ENCODE assay signal across 28 cellular contexts in genomic region chr3:150324261-150324660, GRCh38.
"Had no signal": no experiment of that assay in that cellular context is flagged by ENCODE, and none has a peak within 500 bp of the region (broad histone marks: within the 10 kb centered on the region; RNA-seq: fewer than 3 reads in every experiment).

No MANE protein-coding gene starts in this region.

- H3K4me1 Mint-ChIP-seq: activated CD4-positive, alpha-beta T cell treated with anti-CD3 and anti-CD28 coated beads, Interleukin-2, amount 10 ng/mL, durations not matched to agents 24 days and 14 days; activated naive CD8-positive, alpha-beta T cell treated with anti-CD3 and anti-CD28 coated beads for 36 hours; activated T-helper 17 cell treated with anti-CD3 and anti-CD28 coated beads, Interleukin-2, amount 50 U/mL, for 72 hours had no signal

- H3K27ac Mint-ChIP-seq: activated CD4-positive, alpha-beta T cell treated with anti-CD3 and anti-CD28 coated beads, Interleukin-2, amount 10 ng/mL, durations not matched to agents 24 days and 14 days; activated CD8-positive, alpha-beta T cell treated with anti-CD3 and anti-CD28 coated beads for 36 hours; activated naive CD8-positive, alpha-beta T cell treated with anti-CD3 and anti-CD28 coated beads for 36 hours; activated T-helper 17 cell treated with anti-CD3 and anti-CD28 coated beads, Interleukin-2, amount 50 U/mL, for 72 hours; T-helper 2 cell treated with Interferon-gamma antibody and Interleukin-4, amounts not matched to agents 5 μg/mL and 100 μg/mL, for 36 hours had no signal

- H3K4me3 Mint-ChIP-seq: activated CD4-positive, alpha-beta T cell treated with anti-CD3 and anti-CD28 coated beads, Interleukin-2, amount 10 ng/mL, durations not matched to agents 24 days and 14 days; activated CD8-positive, alpha-beta T cell treated with anti-CD3 and anti-CD28 coated beads for 36 hours; activated naive CD8-positive, alpha-beta T cell treated with anti-CD3 and anti-CD28 coated beads for 36 hours; activated T-cell treated with anti-CD3 and anti-CD28 coated beads, Interleukin-2, amount 50 U/mL, for 72 hours; activated T-helper 17 cell treated with anti-CD3 and anti-CD28 coated beads, Interleukin-2, amount 50 U/mL, for 72 hours; T-helper 2 cell treated with Interferon-gamma antibody and Interleukin-4, amounts not matched to agents 5 μg/mL and 100 μg/mL, for 36 hours had no signal

- H3K36me3 ChIP-seq: brain microvascular endothelial cell, SJCRH30 had no signal

- DNase-seq: activated CD4-positive, alpha-beta T cell treated with anti-CD3 and anti-CD28 coated beads, Interleukin-2, amount 10 ng/mL, durations not matched to agents 24 days and 14 days; activated CD4-positive, alpha-beta T cell treated with anti-CD3 and anti-CD28 coated beads, Interleukin-2, amount 50 U/mL, for 4 hours; activated CD8-positive, alpha-beta T cell treated with anti-CD3 and anti-CD28 coated beads for 36 hours; activated effector memory CD4-positive, alpha-beta T cell treated with anti-CD3 and anti-CD28 coated beads, Interleukin-2, amount 50 U/mL, for 16 hours; activated naive CD4-positive, alpha-beta T cell; activated naive CD4-positive, alpha-beta T cell treated with anti-CD3 and anti-CD28 coated beads, Interleukin-2, amount 50 U/mL, for 16 hours; activated naive CD8-positive, alpha-beta T cell treated with anti-CD3 and anti-CD28 coated beads for 36 hours; activated T-cell treated with anti-CD3 and anti-CD28 coated beads, Interleukin-2, amount 50 U/mL, for 1 hour; activated T-cell treated with anti-CD3 and anti-CD28 coated beads, Interleukin-2, amount 50 U/mL, for 72 hours; amniotic stem cell; aorta; brain microvascular endothelial cell; Kasumi-1; KG1; MM.1S; MV-4-11; NCI-H1092; NCI-H1436 treated with DMSO at 0.1 percent for 48 hours; NCI-H1694 treated with DMSO at 0.1 percent for 48 hours; NCI-H2029; NCI-H345; NCI-H524 treated with DMSO at 0.1 percent for 48 hours; PC-3; SHP77; SJCRH30 had no signal

- H3K9me3 Mint-ChIP-seq: activated CD4-positive, alpha-beta T cell treated with anti-CD3 and anti-CD28 coated beads, Interleukin-2, amount 10 ng/mL, durations not matched to agents 24 days and 14 days; activated CD8-positive, alpha-beta T cell treated with anti-CD3 and anti-CD28 coated beads for 36 hours; activated T-cell treated with anti-CD3 and anti-CD28 coated beads, Interleukin-2, amount 50 U/mL, for 72 hours; activated T-helper 17 cell treated with anti-CD3 and anti-CD28 coated beads, Interleukin-2, amount 50 U/mL, for 72 hours; T-helper 2 cell treated with Interferon-gamma antibody and Interleukin-4, amounts not matched to agents 5 μg/mL and 100 μg/mL, for 36 hours had no signal

- H3K36me3 Mint-ChIP-seq: activated naive CD8-positive, alpha-beta T cell treated with anti-CD3 and anti-CD28 coated beads for 36 hours had no signal

- H3K4me3 ChIP-seq: SJCRH30, SK-N-MC had no signal

- H3K27ac ChIP-seq: brain microvascular endothelial cell, SJCRH30, SK-N-MC had no signal

- H3K27me3 ChIP-seq: brain microvascular endothelial cell, SJCRH30 had no signal
